8 cellular contexts compared by ENCODE assay signal in genomic region chr6:127190552-127190951, GRCh38.
DNase-seq lines count a peak whose midpoint lies in the region; TF ChIP-seq lines count a peak whose summit lies in the region.

No MANE protein-coding gene starts in this region.

- H3K4me3 ChIP-seq in endodermal cell (ENCODE audit: low read length): no peak overlapping the region
- no peak overlapping the region for H3K4me3 ChIP-seq in smooth muscle cell
- no peak overlapping the region for H3K4me3 ChIP-seq in spleen

- H3K36me3 Mint-ChIP-seq in endodermal cell (ENCODE audit: low read depth): no peaks in the 10 kb centered on the region

- H3K36me3 ChIP-seq in endodermal cell (ENCODE audit: control insufficient read depth, insufficient read depth, low read length) (no peaks in the 10 kb centered on the region), smooth muscle cell (ENCODE audit: low read depth) (no peaks in the 10 kb centered on the region), spleen (no peaks in the 10 kb centered on the region)

- no peaks in the 10 kb centered on the region for H3K4me1 ChIP-seq in endodermal cell (ENCODE audit: control insufficient read depth, insufficient read depth, low read length)
- H3K4me1 ChIP-seq in smooth muscle cell (ENCODE audit: low read depth): no peaks in the 10 kb centered on the region
- peaks cover 0 to 14% (median 3%) of the 10 kb centered on the region in 6 donors for H3K4me1 ChIP-seq in spleen

- H4K20me1 ChIP-seq in smooth muscle cell (ENCODE audit: low read depth): no peaks in the 10 kb centered on the region

- DNase-seq in NOMO-1 treated with DMSO at 0.1 percent for 48 hours (lab: John Stamatoyannopoulos, UW; ENCODE audit: unreplicated experiment): peak; percentile 53
- no peak for DNase-seq in NOMO-1 treated with dmso at 0.1 percent for 144 hours (lab: John Stamatoyannopoulos, UW; ENCODE audit: unreplicated experiment)
- peak; percentile 18 for DNase-seq in NCI-H2171 treated with DMSO at 0.1 percent for 48 hours (lab: John Stamatoyannopoulos, UW)
- DNase-seq in endodermal cell: no peak
- no peak for DNase-seq in smooth muscle cell (lab: John Stamatoyannopoulos, UW; ENCODE audit: unreplicated experiment)
- no peak for DNase-seq in spleen
- DNase-seq in hypothalamus (lab: John Stamatoyannopoulos, UW): no peak
- no peak for DNase-seq in activated naive CD4-positive, alpha-beta T cell treated with anti-CD3 and anti-CD28 coated beads, Interleukin-2, amount 50 U/mL, for 16 hours

- no peaks in the 10 kb centered on the region for H3K9me3 ChIP-seq in endodermal cell (ENCODE audit: control insufficient read depth, low read length)
- H3K9me3 ChIP-seq in smooth muscle cell (replicated peaks; ENCODE audit: low read depth): no peaks in the 10 kb centered on the region
- no peaks in the 10 kb centered on the region for H3K9me3 ChIP-seq in spleen

- H3F3A ChIP-seq in smooth muscle cell (ENCODE audit: low read depth): no peaks in the 10 kb centered on the region

- no peak overlapping the region for H3K4me2 ChIP-seq in smooth muscle cell

- TF ChIP-seq POLR2A in spleen (IDR thresholded peaks at IDR 0.05): no peak

- H3K27me3 ChIP-seq in endodermal cell (ENCODE audit: control insufficient read depth, insufficient read depth, low read length, poor library complexity, severe bottlenecking) (no peaks in the 10 kb centered on the region), smooth muscle cell (ENCODE audit: low read depth) (no peaks in the 10 kb centered on the region), spleen (replicated peaks in 1 of 7) (no peaks in the 10 kb centered on the region)

- no peak overlapping the region for H3K4me3 Mint-ChIP-seq in endodermal cell

- H3K9ac ChIP-seq in endodermal cell (ENCODE audit: extremely low read depth, low read length, poor library complexity, severe bottlenecking) (no peak overlapping the region), smooth muscle cell (ENCODE audit: low read depth) (no peak overlapping the region)

- WGBS in endodermal cell (ENCODE audit: insufficient coverage in 1 of 2, insufficient read length in 1 of 2), 2 experiments: 17 to 37% methylated on average over 1 to 2 of the region's 2 CpGs
- WGBS in smooth muscle cell (ENCODE audit: low lambda C conversion rate): 40% methylated on average over 2 of the region's 2 CpGs
- WGBS in spleen, 5 donors: 29 to 38% (median 32%) methylated on average over 2 of the region's 2 CpGs

- no peaks in the 10 kb centered on the region for H3K27me3 Mint-ChIP-seq in endodermal cell (ENCODE audit: insufficient read depth)

- no peak overlapping the region for H3K27ac Mint-ChIP-seq in endodermal cell

- H3K27ac ChIP-seq in endodermal cell (ENCODE audit: low read depth, low read length) (no peak overlapping the region), smooth muscle cell (ENCODE audit: low read depth) (no peak overlapping the region), spleen (no peak overlapping the region)

- no peaks in the 10 kb centered on the region for H3K9me3 Mint-ChIP-seq in endodermal cell

- intact Hi-C loops in spleen (cut with DNase I; ENCODE audit: low total_unique reads): no loop called here

- H3K79me2 ChIP-seq in smooth muscle cell (ENCODE audit: low read depth): peaks cover 4% of the 10 kb centered on the region

- H2AFZ ChIP-seq in smooth muscle cell (ENCODE audit: low read depth): no peak overlapping the region

- TF ChIP-seq CTCF in endodermal cell (conservative IDR thresholded peaks at IDR 0.05): peak; percentile 73
- TF ChIP-seq CTCF in smooth muscle cell (IDR thresholded peaks at IDR 0.05; ENCODE audit: borderline replicate concordance, insufficient read depth, poor library complexity, severe bottlenecking): peak; percentile 63
- peak in 3 of 11 experiments; percentile 7 to 23 (median 12) for TF ChIP-seq CTCF in spleen (IDR thresholded peaks at IDR 0.05 in 8 of 11, conservative IDR thresholded peaks at IDR 0.05 in 3 of 11)

- H3K4me1 Mint-ChIP-seq in endodermal cell: no peaks in the 10 kb centered on the region

Comparison
In these comparisons a context has a peak if more than half of its experiments do, and no peak if none do; other contexts are left out.
1. DNase-seq: peak in NOMO-1 treated with DMSO at 0.1 percent for 48 hours (single experiment) and NCI-H2171 treated with DMSO at 0.1 percent for 48 hours (single experiment); none in NOMO-1 treated with dmso at 0.1 percent for 144 hours (single experiment), endodermal cell (single experiment), smooth muscle cell (single experiment), spleen (single experiment), hypothalamus (0 of 51) and activated naive CD4-positive, alpha-beta T cell treated with anti-CD3 and anti-CD28 coated beads, Interleukin-2, amount 50 U/mL, for 16 hours (single experiment).